In the genomic region with DNA sequence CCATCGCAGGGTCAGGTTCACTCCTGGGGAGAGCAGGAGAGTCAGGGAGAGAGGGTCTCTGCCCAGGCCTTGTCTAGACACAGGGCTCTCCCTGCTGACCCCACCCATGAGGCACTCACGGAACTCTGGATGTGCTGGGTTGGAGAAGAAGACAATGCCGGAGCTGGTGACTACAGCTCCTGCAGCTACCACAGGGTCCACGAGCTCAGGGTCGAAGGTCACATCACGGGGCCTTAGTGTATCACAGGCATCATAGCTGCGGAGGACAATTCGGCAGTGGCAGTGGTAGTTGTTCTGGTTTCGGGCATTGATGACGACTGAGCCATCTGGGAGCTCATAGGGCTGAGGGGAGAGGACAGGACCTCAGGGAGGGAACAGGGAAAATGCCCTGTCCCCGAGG, we compare ENCODE assay signal across 31 cellular contexts. TPM values are rescaled to one million over a fixed set of nuclear protein-coding genes. Genes with fewer than 3 reads are reported as not detected.
DNase-seq lines count a peak whose midpoint lies in the region; ATAC-seq and TF ChIP-seq lines count a peak whose summit lies in the region.
"Had no signal": no experiment of that assay in that cellular context is flagged by ENCODE, and none has a peak within 500 bp of the region (broad histone marks: within the 10 kb centered on the region; RNA-seq: fewer than 3 reads in every experiment).

No MANE protein-coding gene starts in this region.

- peaks cover 14% of the 10 kb centered on the region for H3K4me1 ChIP-seq in osteoblast (ENCODE audit: insufficient read depth, low read length)
- H3K4me1 ChIP-seq: foreskin keratinocyte had no signal

- CTCF ChIA-PET in activated naive CD4-positive, alpha-beta T cell treated with anti-CD3 and anti-CD28 coated beads, Interleukin-2, amount 10 ng/mL, durations not matched to agents 7 days and 5 days (lab: Charles Lee), result interaction anchor here (0.6 kb wide), 1 partner anchor 22 kb away, joined by 5 read pairs; no protein-coding TSS in a partner anchor
- CTCF ChIA-PET in activated naive CD4-positive, alpha-beta T cell treated with anti-CD3 and anti-CD28 coated beads for 36 hours (lab: Charles Lee), result interaction anchor here (1.3 kb wide), 1 partner anchor 22 kb away, joined by 4 read pairs; no protein-coding TSS in a partner anchor

- H3K27ac ChIP-seq in osteoblast (ENCODE audit: low read depth, low read length), result no peak overlapping the region
- H3K27ac ChIP-seq: 22Rv1, C4-2B, coronary artery, foreskin keratinocyte, thoracic aorta, vagina, WERI-Rb-1 had no signal

- H4K20me1 ChIP-seq in osteoblast (ENCODE audit: insufficient read depth, low read length), result no peaks in the 10 kb centered on the region

- peaks cover 24% of the 10 kb centered on the region for H3K4me1 Mint-ChIP-seq in activated naive CD4-positive, alpha-beta T cell treated with anti-CD3 and anti-CD28 coated beads, Interleukin-2, amount 10 ng/mL, durations not matched to agents 7 days and 5 days
- H3K4me1 Mint-ChIP-seq in activated naive CD4-positive, alpha-beta T cell treated with anti-CD3 and anti-CD28 coated beads for 36 hours (ENCODE audit: low read depth), result peaks cover 11% of the 10 kb centered on the region
- H3K4me1 Mint-ChIP-seq in dendritic cell treated with granulocyte-macrophage colony-stimulating factor and Interleukin-4, amounts not matched to agents 40 ng/mL and 50 ng/mL, for 4 days (ENCODE audit: low read depth), result peaks cover 36% of the 10 kb centered on the region

- H3K9me3 Mint-ChIP-seq in activated naive CD4-positive, alpha-beta T cell treated with anti-CD3 and anti-CD28 coated beads, Interleukin-2, amount 10 ng/mL, durations not matched to agents 7 days and 5 days, result no peaks in the 10 kb centered on the region
- no peaks in the 10 kb centered on the region for H3K9me3 Mint-ChIP-seq in activated naive CD4-positive, alpha-beta T cell treated with anti-CD3 and anti-CD28 coated beads for 36 hours
- no peaks in the 10 kb centered on the region for H3K9me3 Mint-ChIP-seq in dendritic cell treated with granulocyte-macrophage colony-stimulating factor and Interleukin-4, amounts not matched to agents 40 ng/mL and 50 ng/mL, for 4 days
- H3K9me3 Mint-ChIP-seq: activated naive CD4-positive, alpha-beta T cell treated with anti-CD3 and anti-CD28 coated beads, Interleukin-2, amount 50 U/mL, for 72 hours; activated T-cell treated with anti-CD3 and anti-CD28 coated beads, Interleukin-2, amount 50 U/mL, for 4 hours had no signal

- H3K36me3 ChIP-seq in osteoblast (ENCODE audit: insufficient read depth, low read length), result peaks cover 33% of the 10 kb centered on the region
- H3K36me3 ChIP-seq: MG63 had no signal

- no peak for DNase-seq in activated naive CD4-positive, alpha-beta T cell treated with anti-CD3 and anti-CD28 coated beads, Interleukin-2, amount 10 ng/mL, durations not matched to agents 7 days and 5 days
- no peak for DNase-seq in activated naive CD4-positive, alpha-beta T cell treated with anti-CD3 and anti-CD28 coated beads for 36 hours
- peak; percentile 68 for DNase-seq in osteoblast (ENCODE audit: insufficient read length, low spot score, missing footprints)
- DNase-seq: activated CD4-positive, alpha-beta T cell treated with anti-CD3 and anti-CD28 coated beads, Interleukin-2, amount 50 U/mL, for 1 hour; activated T-cell treated with anti-CD3 and anti-CD28 coated beads, Interleukin-2, amount 50 U/mL, for 4 hours; endodermal cell; foreskin keratinocyte; KG1; left cardiac atrium; mammary epithelial cell; MG63; NCI-H1105 treated with DMSO at 0.1 percent for 48 hours; NCI-H1930; NCI-H526 treated with DMSO at 0.1 percent for 48 hours; nucleus accumbens; SHP77 treated with DMSO at 0.1 percent for 48 hours; stimulated activated naive CD4-positive, alpha-beta T cell treated with Interleukin-2 at 50 U/mL for 16 hours; SW 1271; T1000; WERI-Rb-1 had no signal

- H3K4me3 Mint-ChIP-seq in activated naive CD4-positive, alpha-beta T cell treated with anti-CD3 and anti-CD28 coated beads, Interleukin-2, amount 10 ng/mL, durations not matched to agents 7 days and 5 days, result peak overlapping the region; percentile 19
- no peak overlapping the region for H3K4me3 Mint-ChIP-seq in activated naive CD4-positive, alpha-beta T cell treated with anti-CD3 and anti-CD28 coated beads for 36 hours
- H3K4me3 Mint-ChIP-seq in dendritic cell treated with granulocyte-macrophage colony-stimulating factor and Interleukin-4, amounts not matched to agents 40 ng/mL and 50 ng/mL, for 4 days, result no peak overlapping the region
- H3K4me3 Mint-ChIP-seq: activated T-cell treated with anti-CD3 and anti-CD28 coated beads, Interleukin-2, amount 50 U/mL, for 4 hours; endodermal cell had no signal

- H3K36me3 Mint-ChIP-seq in activated naive CD4-positive, alpha-beta T cell treated with anti-CD3 and anti-CD28 coated beads, Interleukin-2, amount 10 ng/mL, durations not matched to agents 7 days and 5 days, result peaks cover 16% of the 10 kb centered on the region
- H3K36me3 Mint-ChIP-seq in activated naive CD4-positive, alpha-beta T cell treated with anti-CD3 and anti-CD28 coated beads for 36 hours (ENCODE audit: low read depth), result no peaks in the 10 kb centered on the region
- H3K36me3 Mint-ChIP-seq in dendritic cell treated with granulocyte-macrophage colony-stimulating factor and Interleukin-4, amounts not matched to agents 40 ng/mL and 50 ng/mL, for 4 days (ENCODE audit: low read depth), result peaks cover 85% of the 10 kb centered on the region
- H3K36me3 Mint-ChIP-seq: activated naive CD4-positive, alpha-beta T cell treated with anti-CD3 and anti-CD28 coated beads, Interleukin-2, amount 50 U/mL, for 72 hours had no signal

- H3K27me3 Mint-ChIP-seq in activated naive CD4-positive, alpha-beta T cell treated with anti-CD3 and anti-CD28 coated beads, Interleukin-2, amount 10 ng/mL, durations not matched to agents 7 days and 5 days, result no peaks in the 10 kb centered on the region
- H3K27me3 Mint-ChIP-seq in activated naive CD4-positive, alpha-beta T cell treated with anti-CD3 and anti-CD28 coated beads for 36 hours (ENCODE audit: low read depth), result no peaks in the 10 kb centered on the region
- H3K27me3 Mint-ChIP-seq in dendritic cell treated with granulocyte-macrophage colony-stimulating factor and Interleukin-4, amounts not matched to agents 40 ng/mL and 50 ng/mL, for 4 days, result no peaks in the 10 kb centered on the region

- H2AFZ ChIP-seq in osteoblast (ENCODE audit: low read length), result no peak overlapping the region

- H3K27ac Mint-ChIP-seq in activated naive CD4-positive, alpha-beta T cell treated with anti-CD3 and anti-CD28 coated beads, Interleukin-2, amount 10 ng/mL, durations not matched to agents 7 days and 5 days, result no peak overlapping the region
- no peak overlapping the region for H3K27ac Mint-ChIP-seq in activated naive CD4-positive, alpha-beta T cell treated with anti-CD3 and anti-CD28 coated beads for 36 hours
- H3K27ac Mint-ChIP-seq in dendritic cell treated with granulocyte-macrophage colony-stimulating factor and Interleukin-4, amounts not matched to agents 40 ng/mL and 50 ng/mL, for 4 days, result peak overlapping the region; percentile 23
- H3K27ac Mint-ChIP-seq: endodermal cell had no signal

- TF ChIP-seq CTCF in osteoblast (IDR thresholded peaks at IDR 0.05; ENCODE audit: extremely low read depth, low read depth, low read length), result no peak

- intact Hi-C loops in activated naive CD4-positive, alpha-beta T cell treated with anti-CD3 and anti-CD28 coated beads for 36 hours (cut with micrococcal nuclease), result no loop called here
- intact Hi-C loops in dendritic cell treated with granulocyte-macrophage colony-stimulating factor and Interleukin-4, amounts not matched to agents 40 ng/mL and 50 ng/mL, for 4 days (cut with micrococcal nuclease), result no loop called here

- H3K27me3 ChIP-seq in osteoblast (ENCODE audit: insufficient read depth, low read length), result no peaks in the 10 kb centered on the region
- H3K27me3 ChIP-seq: foreskin keratinocyte, MG63, vagina had no signal

- no peaks in the 10 kb centered on the region for H3K9me3 ChIP-seq in osteoblast (ENCODE audit: low read depth, low read length)
- H3K9me3 ChIP-seq: MG63, thoracic aorta, vagina had no signal

- peaks cover 29% of the 10 kb centered on the region for H3K79me2 ChIP-seq in osteoblast (ENCODE audit: insufficient read depth, low read length)

- no peak overlapping the region for H3K4me2 ChIP-seq in osteoblast (ENCODE audit: insufficient read depth, low read length)

- ATAC-seq in GM21825 (IDR thresholded peaks at IDR 0.05; ENCODE audit: unreplicated experiment) (no peak), GM19455 (IDR thresholded peaks at IDR 0.05; ENCODE audit: unreplicated experiment) (no peak)
- ATAC-seq: activated naive CD4-positive, alpha-beta T cell treated with anti-CD3 and anti-CD28 coated beads, Interleukin-2, amount 50 U/mL, for 72 hours; activated T-cell treated with anti-CD3 and anti-CD28 coated beads, Interleukin-2, amount 50 U/mL, for 4 hours; esophagus mucosa; foreskin keratinocyte; left cardiac atrium; Panc1 had no signal

- no peak overlapping the region for H3K4me3 ChIP-seq in osteoblast (ENCODE audit: insufficient read depth, low read length)
- H3K4me3 ChIP-seq: coronary artery, MG63, thoracic aorta, vagina had no signal

RNA-seq across cellular contexts. Expression of a gene that starts 2.7 kb away (rescaled TPM):
- total RNA-seq in activated naive CD4-positive, alpha-beta T cell treated with anti-CD3 and anti-CD28 coated beads for 36 hours, result 1 to 10 TPM; 8.4 to 9.2 TPM
- 114 and 117 TPM in 2 replicates for total RNA-seq in osteoblast

RNA-seq across cellular contexts. Expression of a gene that starts 18.9 kb away (rescaled TPM):
- total RNA-seq in activated naive CD4-positive, alpha-beta T cell treated with anti-CD3 and anti-CD28 coated beads for 36 hours, result under 1 TPM in 1 of 2 experiments, not detected in 1; 0.10 TPM
- not detected in 2 replicates for total RNA-seq in osteoblast
- total RNA-seq: left cardiac atrium, mammary epithelial cell had no signal

RNA-seq across cellular contexts. Expression of a gene that starts 32.4 kb away (rescaled TPM):
- total RNA-seq in activated naive CD4-positive, alpha-beta T cell treated with anti-CD3 and anti-CD28 coated beads for 36 hours, result 10 to 100 TPM; 47.8 to 50.1 TPM
- 45.7 and 59.7 TPM in 2 replicates for total RNA-seq in osteoblast

RNA-seq across cellular contexts. Expression of a gene that starts 37.6 kb away (rescaled TPM):
- 10 to 100 TPM; 33.0 to 37.3 TPM for total RNA-seq in activated naive CD4-positive, alpha-beta T cell treated with anti-CD3 and anti-CD28 coated beads for 36 hours
- total RNA-seq in osteoblast, result 40.1 and 40.9 TPM in 2 replicates

RNA-seq across cellular contexts. Expression of a gene that starts 42.0 kb away (rescaled TPM):
- total RNA-seq in activated naive CD4-positive, alpha-beta T cell treated with anti-CD3 and anti-CD28 coated beads for 36 hours, result under 1 TPM; 0.57 to 0.69 TPM
- total RNA-seq in osteoblast, result 2.1 and 3.6 TPM in 2 replicates

Comparison
In these comparisons a context has a peak if more than half of its experiments do, and no peak if none do; other contexts are left out.
1. RNA of a gene that starts 2.7 kb away (total RNA-seq): 114 to 117 TPM in osteoblast; 8.4 to 9.2 TPM in activated naive CD4-positive, alpha-beta T cell treated with anti-CD3 and anti-CD28 coated beads for 36 hours; every median in the first group is over 10 times any median in the second.